Comparison of ENCODE assay signal across 8 cellular contexts in genomic region chr6:151240036-151240685, GRCh38. TPM values are rescaled to one million over a fixed set of nuclear protein-coding genes. Genes with fewer than 3 reads are reported as not detected.
DNase-seq lines count a peak whose midpoint lies in the region; ATAC-seq and TF ChIP-seq lines count a peak whose summit lies in the region.

No MANE protein-coding gene starts in this region.

- intact Hi-C loops in naive thymus-derived CD4-positive, alpha-beta T cell (cut with micrococcal nuclease): no loop called here

- CTCF ChIA-PET in naive thymus-derived CD4-positive, alpha-beta T cell (lab: Charles Lee): no interaction called here

- H3K27ac ChIP-seq in naive thymus-derived CD4-positive, alpha-beta T cell (ENCODE audit: low read depth, low read length): no peak overlapping the region
- peak overlapping the region; percentile 85 for H3K27ac ChIP-seq in thoracic aorta

- H3K4me3 ChIP-seq in naive thymus-derived CD4-positive, alpha-beta T cell (ENCODE audit: low read length): no peak overlapping the region
- peak overlapping the region; percentile 94 for H3K4me3 ChIP-seq in thoracic aorta

- TF ChIP-seq CTCF in GM10266 (IDR thresholded peaks at IDR 0.05; ENCODE audit: control insufficient read depth, insufficient read depth, low read depth, missing control alignments) (no peak), thoracic aorta (IDR thresholded peaks at IDR 0.05) (no peak)

- peak overlapping the region in 9 of 10 donors; percentile 23 to 82 (median 61) for H3K4me3 Mint-ChIP-seq in naive thymus-derived CD4-positive, alpha-beta T cell

- H3K36me3 Mint-ChIP-seq in naive thymus-derived CD4-positive, alpha-beta T cell: peaks cover 0 to 2% (median 0%) of the 10 kb centered on the region in 5 donors

- peaks cover 0 to 4% of the 10 kb centered on the region in 2 donors for H3K27me3 ChIP-seq in naive thymus-derived CD4-positive, alpha-beta T cell (ENCODE audit: control insufficient read depth in 2 of 2, insufficient read depth in 2 of 2, low read length in 2 of 2)
- H3K27me3 ChIP-seq in thoracic aorta (replicated peaks; ENCODE audit: insufficient read depth): no peaks in the 10 kb centered on the region

- H3K27me3 Mint-ChIP-seq in naive thymus-derived CD4-positive, alpha-beta T cell: peaks cover 48 to 77% (median 67%) of the 10 kb centered on the region in 5 donors

- peaks cover 0 to 7% (median 0%) of the 10 kb centered on the region in 11 donors for H3K9me3 Mint-ChIP-seq in naive thymus-derived CD4-positive, alpha-beta T cell

- no peaks in the 10 kb centered on the region for H3K9me3 ChIP-seq in naive thymus-derived CD4-positive, alpha-beta T cell (ENCODE audit: control insufficient read depth in 2 of 3, low read length in 3 of 3)
- H3K9me3 ChIP-seq in thoracic aorta: no peaks in the 10 kb centered on the region

- H3K36me3 ChIP-seq in naive thymus-derived CD4-positive, alpha-beta T cell (ENCODE audit: control insufficient read depth in 2 of 3, insufficient read depth in 3 of 3, low read length in 3 of 3): no peaks in the 10 kb centered on the region
- H3K36me3 ChIP-seq in thoracic aorta: no peaks in the 10 kb centered on the region

- H3K4me1 Mint-ChIP-seq in naive thymus-derived CD4-positive, alpha-beta T cell: peaks cover 5 to 17% (median 11%) of the 10 kb centered on the region in 7 donors

- peak; percentile 63 for ATAC-seq in naive thymus-derived CD4-positive, alpha-beta T cell
- ATAC-seq in thoracic aorta (ENCODE audit: insufficient number of reproducible peaks, low FRiP score, low read depth): peak; percentile 60
- no peak for ATAC-seq in GM18909 (IDR thresholded peaks at IDR 0.05; ENCODE audit: poor library complexity, unreplicated experiment)

- DNase-seq in GM10266 (ENCODE audit: extremely low spot score) (peak; percentile 66), NCI-H1417 (lab: John Stamatoyannopoulos, UW) (peak; percentile 37 to 92 (median 85)), fibroblast of the conjunctiva (ENCODE audit: low read depth) (peak; percentile 78), thoracic aorta (ENCODE audit: low spot score) (peak; percentile 60), GM19240 (ENCODE audit: insufficient read length, low spot score) (no peak)
- DNase-seq in activated T-cell treated with anti-CD3 and anti-CD28 coated beads, Interleukin-2, amount 50 U/mL, for 48 hours: peak; percentile 65 to 70
- peak in 1 of 9 donors; percentile 39 for DNase-seq in naive thymus-derived CD4-positive, alpha-beta T cell

- H3K27ac Mint-ChIP-seq in naive thymus-derived CD4-positive, alpha-beta T cell: no peak overlapping the region

- POLR2A ChIA-PET in naive thymus-derived CD4-positive, alpha-beta T cell (lab: Charles Lee): no interaction called here

- no peaks in the 10 kb centered on the region for H3K4me1 ChIP-seq in naive thymus-derived CD4-positive, alpha-beta T cell (ENCODE audit: control insufficient read depth in 2 of 2, insufficient read depth in 2 of 2, low read length in 2 of 2)
- H3K4me1 ChIP-seq in thoracic aorta (ENCODE audit: control insufficient read depth in 1 of 2, low read depth in 2 of 2): peaks cover 3 to 15% of the 10 kb centered on the region in 2 donors

RNA-seq across cellular contexts. Expression of gene AKAP12, which starts 0.4 kb away (rescaled TPM):
- 1 to 10 TPM in 2 of 5 experiments, under 1 TPM in 1, not detected in 2; 0.39 to 4.0 (median 1.1) TPM for total RNA-seq in naive thymus-derived CD4-positive, alpha-beta T cell
- polyA plus RNA-seq in naive thymus-derived CD4-positive, alpha-beta T cell: not detected
- total RNA-seq in thoracic aorta: 100 to 1,000 TPM; 102 to 167 TPM

Comparison
In these comparisons a context has a peak if more than half of its experiments do, and no peak if none do; other contexts are left out.
1. RNA of gene AKAP12, which starts 0.4 kb away (total RNA-seq): 102 to 167 TPM in thoracic aorta; 0.39 to 4.0 TPM in naive thymus-derived CD4-positive, alpha-beta T cell; every median in the first group is over 10 times any median in the second.